Comparison of ENCODE assay signal across 10 cellular contexts in genomic region chr6:153511896-153512496, GRCh38.
DNase-seq lines count a peak whose midpoint lies in the region; ATAC-seq and TF ChIP-seq lines count a peak whose summit lies in the region.
"Had no signal": no experiment of that assay in that cellular context is flagged by ENCODE, and none has a peak within 500 bp of the region (broad histone marks: within the 10 kb centered on the region; RNA-seq: fewer than 3 reads in every experiment).

No MANE protein-coding gene starts in this region.

- dilution Hi-C loops in mammary epithelial cell (cut with HindIII; ENCODE audit: low sequenced_read_pairs), result no loop called here

- H3K27me3 ChIP-seq in BE2C (no peaks in the 10 kb centered on the region), mammary epithelial cell (ENCODE audit: insufficient read depth, low read length) (no peaks in the 10 kb centered on the region)
- H3K27me3 ChIP-seq: SJSA1 had no signal

- intact Hi-C loops in mammary epithelial cell (cut with micrococcal nuclease), result loop anchor here (1.0 to 2.0 kb wide), 2 partner anchors 281 to 479 kb away; no protein-coding TSS in a partner anchor

- H3K79me2 ChIP-seq in mammary epithelial cell (ENCODE audit: insufficient read depth, low read length), result no peaks in the 10 kb centered on the region

- no peaks in the 10 kb centered on the region for H4K20me1 ChIP-seq in mammary epithelial cell (ENCODE audit: insufficient read depth, low read length)

- WGBS in mammary epithelial cell (ENCODE audit: low coverage, missing lambda C conversion rate), result 0% methylated on average over 1 of the region's 2 CpGs

- H3K4me1 ChIP-seq in BE2C (no peaks in the 10 kb centered on the region), mammary epithelial cell (ENCODE audit: insufficient read depth, low read length) (no peaks in the 10 kb centered on the region)
- H3K4me1 ChIP-seq: SJSA1 had no signal

- in situ Hi-C loops in mammary epithelial cell (cut with MboI; ENCODE audit: low sequenced_read_pairs in 2 of 2), result loop anchor here (10.0 to 25.0 kb wide), 3 partner anchors 277 to 475 kb away; no protein-coding TSS in a partner anchor

- no peak overlapping the region for H3K9ac ChIP-seq in mammary epithelial cell (ENCODE audit: insufficient read depth, low read length)

- DNase-seq in BE2C (peak; percentile 21), NCI-H226 (peak; percentile 5), mammary epithelial cell (peak; percentile 25), left lobe of liver (ENCODE audit: low spot score) (no peak), OCI-M2 (lab: John Stamatoyannopoulos, UW; ENCODE audit: unreplicated experiment) (no peak), NCI-H446 (lab: John Stamatoyannopoulos, UW) (no peak)

- no peaks in the 10 kb centered on the region; the same call in 1 of the 2 replicates for H3K9me3 ChIP-seq in BE2C
- no peaks in the 10 kb centered on the region for H3K9me3 ChIP-seq in mammary epithelial cell (replicated peaks; ENCODE audit: insufficient read depth, low read length)
- H3K9me3 ChIP-seq: SJSA1 had no signal

- CTCF ChIA-PET in mammary epithelial cell (lab: Charles Lee; ENCODE audit: low non-redundant PET), result interaction anchor here (0.6 to 1.3 kb wide), 2 partner anchors 281 to 350 kb away, joined by 3 to 4 read pairs; no protein-coding TSS in a partner anchor

- H3K4me3 ChIP-seq in BE2C (ENCODE audit: low read depth, low read length) (no peak overlapping the region), mammary epithelial cell (replicated peaks in 1 of 3; ENCODE audit: insufficient read depth in 1 of 3, low read depth in 2 of 3, low read length in 3 of 3) (no peak overlapping the region)
- H3K4me3 ChIP-seq: SJSA1 had no signal

- H3K27ac ChIP-seq in mammary epithelial cell (ENCODE audit: insufficient read depth, low read depth, low read length), result no peak overlapping the region
- H3K27ac ChIP-seq: SJSA1 had no signal

- H3K36me3 ChIP-seq in BE2C, result no peaks in the 10 kb centered on the region
- H3K36me3 ChIP-seq in mammary epithelial cell (ENCODE audit: insufficient read depth, low read length), result no peaks in the 10 kb centered on the region
- H3K36me3 ChIP-seq: SJSA1 had no signal

- H2AFZ ChIP-seq in mammary epithelial cell (ENCODE audit: low read depth, low read length), result no peak overlapping the region

- H3K4me2 ChIP-seq in mammary epithelial cell (ENCODE audit: insufficient read depth, low read depth, low read length), result no peak overlapping the region

- ATAC-seq in GM18858 (IDR thresholded peaks at IDR 0.05; ENCODE audit: unreplicated experiment) (peak; percentile 85), HG02973 (IDR thresholded peaks at IDR 0.05; ENCODE audit: unreplicated experiment) (peak; percentile 90), left lobe of liver (peak; percentile 93)
- ATAC-seq: naive thymus-derived CD8-positive, alpha-beta T cell had no signal

- no TSS peak for BruUV-seq in mammary epithelial cell (replicated peaks; lab: Mats Ljungman, UMichigan)

- TF ChIP-seq CTCF in BE2C (IDR thresholded peaks at IDR 0.05; ENCODE audit: low read depth, low read length) (peak; percentile 68), mammary epithelial cell (conservative IDR thresholded peaks at IDR 0.05 in 1 of 2, IDR thresholded peaks at IDR 0.05 in 1 of 2; ENCODE audit: extremely low read depth in 1 of 2, insufficient read depth in 1 of 2, low read depth in 1 of 2, low read length in 2 of 2) (peak; percentile 52 to 70)

Comparison
In these comparisons a context has a peak if more than half of its experiments do, and no peak if none do; other contexts are left out.
1. DNase-seq: peak in BE2C (single experiment), NCI-H226 (single experiment) and mammary epithelial cell (single experiment); none in left lobe of liver (single experiment), OCI-M2 (single experiment) and NCI-H446 (0 of 2).
2. Peak in every context shown above with its lines, with median percentiles within 50 percentile points of each other: ATAC-seq.